In genomic region chr7:34133356-34133982, GRCh38 we compare ENCODE assay signal across 1 cellular context.
TF ChIP-seq lines count a peak whose summit lies in the region.

No MANE protein-coding gene starts in this region.

TF ChIP-seq in GM23338, 12 proteins besides CTCF, POLR2A, EP300 and RAD21 (continued from another document):
- TF ChIP-seq ETS1 (IDR thresholded peaks at IDR 0.05) (no peak), POLR2AphosphoS5 (IDR thresholded peaks at IDR 0.05; ENCODE audit: low read depth) (no peak), CREB1 (CRISPR knock-in tag; IDR thresholded peaks at IDR 0.05; ENCODE audit: low read depth) (no peak), EZH2phosphoT487 (IDR thresholded peaks at IDR 0.05; ENCODE audit: unreplicated experiment) (no peak), ZNF114 (CRISPR knock-in tag; IDR thresholded peaks at IDR 0.05) (no peak), STAT1 (IDR thresholded peaks at IDR 0.05; ENCODE audit: unreplicated experiment) (no peak)
TF ChIP-seq in GM23338: peak in this region for 0.
